In genomic region chr5:143086851-143087637, GRCh38 we compare ENCODE assay signal across 1 cellular context.
TF ChIP-seq lines count a peak whose summit lies in the region.

No MANE protein-coding gene starts in this region.

TF ChIP-seq in IMR-90, 13 proteins besides CTCF, POLR2A, EP300 and RAD21 (continued from another document):
- TF ChIP-seq CHD1 (IDR thresholded peaks at IDR 0.05; ENCODE audit: low read depth, low read length), result no peak
TF ChIP-seq in IMR-90: peak in this region for 0.
